ENCODE assay signal across 1 cellular context in the genomic region with DNA sequence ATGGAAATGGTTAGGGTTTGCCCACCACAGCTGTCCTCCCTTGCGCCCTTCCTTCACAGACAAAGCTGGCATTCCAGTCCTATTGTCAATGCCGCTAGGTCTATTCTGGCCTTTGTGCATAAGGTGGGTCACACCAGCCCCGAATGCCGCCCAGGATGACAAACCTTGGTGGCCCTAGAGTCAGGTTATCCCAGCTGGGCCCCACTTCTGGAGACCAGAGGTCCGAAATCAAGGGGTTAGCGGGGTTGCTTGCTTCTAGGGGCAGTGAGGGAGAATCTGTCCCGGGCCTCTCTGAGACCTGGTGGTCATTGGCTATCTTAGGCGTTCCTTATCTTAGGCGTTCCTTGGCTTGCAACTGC.
TF ChIP-seq lines count a peak whose summit lies in the region.

No MANE protein-coding gene starts in this region.

TF ChIP-seq in IMR-90, 13 proteins besides CTCF, POLR2A, EP300 and RAD21:
- no peak for TF ChIP-seq RCOR1 (IDR thresholded peaks at IDR 0.05; ENCODE audit: insufficient replicate concordance, low read length)
- TF ChIP-seq SMC3 (IDR thresholded peaks at IDR 0.05; ENCODE audit: low read depth, low read length), result no peak
- TF ChIP-seq MAZ (IDR thresholded peaks at IDR 0.05; ENCODE audit: borderline replicate concordance, low read depth, low read length), result no peak
- no peak for TF ChIP-seq RFX5 (IDR thresholded peaks at IDR 0.05; ENCODE audit: low read depth, low read length)
- TF ChIP-seq BHLHE40 (IDR thresholded peaks at IDR 0.05; ENCODE audit: low read depth, low read length), result no peak
- no peak for TF ChIP-seq CEBPB (IDR thresholded peaks at IDR 0.05; ENCODE audit: low read depth, low read length)
- no peak for TF ChIP-seq USF2 (IDR thresholded peaks at IDR 0.05; ENCODE audit: low read depth, low read length)
- no peak for TF ChIP-seq NFE2L2 (IDR thresholded peaks at IDR 0.05; ENCODE audit: low read depth, low read length)
- TF ChIP-seq MXI1 (IDR thresholded peaks at IDR 0.05; ENCODE audit: borderline replicate concordance, low read depth, low read length), result no peak
- no peak for TF ChIP-seq FOS (IDR thresholded peaks at IDR 0.05; ENCODE audit: low read depth, low read length)
- TF ChIP-seq, protein P1, sequence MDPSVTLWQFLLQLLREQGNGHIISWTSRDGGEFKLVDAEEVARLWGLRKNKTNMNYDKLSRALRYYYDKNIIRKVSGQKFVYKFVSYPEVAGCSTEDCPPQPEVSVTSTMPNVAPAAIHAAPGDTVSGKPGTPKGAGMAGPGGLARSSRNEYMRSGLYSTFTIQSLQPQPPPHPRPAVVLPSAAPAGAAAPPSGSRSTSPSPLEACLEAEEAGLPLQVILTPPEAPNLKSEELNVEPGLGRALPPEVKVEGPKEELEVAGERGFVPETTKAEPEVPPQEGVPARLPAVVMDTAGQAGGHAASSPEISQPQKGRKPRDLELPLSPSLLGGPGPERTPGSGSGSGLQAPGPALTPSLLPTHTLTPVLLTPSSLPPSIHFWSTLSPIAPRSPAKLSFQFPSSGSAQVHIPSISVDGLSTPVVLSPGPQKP (IDR thresholded peaks at IDR 0.05; ENCODE audit: borderline replicate concordance, low read depth, low read length), result no peak
- no peak for TF ChIP-seq CHD1 (IDR thresholded peaks at IDR 0.05; ENCODE audit: low read depth, low read length)
- TF ChIP-seq MAFK (IDR thresholded peaks at IDR 0.05; ENCODE audit: low read depth, low read length), result no peak
